ENCODE assay signal across 10 cellular contexts in genomic region chr19:16588824-16589577, GRCh38. TPM values are rescaled to one million over a fixed set of nuclear protein-coding genes. Genes with fewer than 3 reads are reported as not detected.
DNase-seq lines count a peak whose midpoint lies in the region; TF ChIP-seq lines count a peak whose summit lies in the region.
"Had no signal": no experiment of that assay in that cellular context is flagged by ENCODE, and none has a peak within 500 bp of the region (broad histone marks: within the 10 kb centered on the region; RNA-seq: fewer than 3 reads in every experiment).

No MANE protein-coding gene starts in this region.

- H3K4me1 ChIP-seq in HEK293 (ENCODE audit: control insufficient read depth, insufficient read depth, low read length), result peaks cover 32% of the 10 kb centered on the region

- no peak for TF ChIP-seq EP300 in neural cell (conservative IDR thresholded peaks at IDR 0.05; ENCODE audit: poor library complexity, severe bottlenecking)

- H3K27ac ChIP-seq in HEK293 (ENCODE audit: extremely low read depth, low read depth, low read length), result no peak overlapping the region
- H3K27ac ChIP-seq in VCaP, result peak overlapping the region; percentile 27
- H3K27ac ChIP-seq in neural cell (ENCODE audit: low read length), result peak overlapping the region; percentile 53
- H3K27ac ChIP-seq: SJSA1 had no signal

- intact Hi-C loops in posterior vena cava (cut with DNase I), result no loop called here

- TF ChIP-seq CTCF in GM12875 (IDR thresholded peaks at IDR 0.05; ENCODE audit: borderline replicate concordance, insufficient read depth, low read depth, low read length) (no peak), HEK293 (tag by site-specific recombination; IDR thresholded peaks at IDR 0.05) (no peak), VCaP (conservative IDR thresholded peaks at IDR 0.05) (no peak), neural cell (IDR thresholded peaks at IDR 0.05; ENCODE audit: poor library complexity, severe bottlenecking) (no peak)

- DNase-seq in SHP77 (lab: John Stamatoyannopoulos, UW), result no peak
- DNase-seq in NCI-H2171 (lab: John Stamatoyannopoulos, UW), result no peak
- DNase-seq in posterior vena cava (ENCODE audit: low spot score), result no peak
- DNase-seq in NCI-H1417 treated with DMSO at 0.1 percent for 48 hours (lab: John Stamatoyannopoulos, UW), result no peak

- POLR2A ChIA-PET in HEK293 (lab: Yijun Ruan, JAX), result no interaction called here

- peaks cover 21% of the 10 kb centered on the region for H3K79me2 ChIP-seq in neural cell (replicated peaks; ENCODE audit: insufficient read depth, low read length)

- H3K27me3 ChIP-seq in neural cell (ENCODE audit: insufficient read depth, low read depth, low read length), result no peaks in the 10 kb centered on the region
- H3K27me3 ChIP-seq: left lung, SJSA1 had no signal

- no peak overlapping the region for H3K9ac ChIP-seq in neural cell (ENCODE audit: low read length)

- H3K9me3 ChIP-seq in HEK293 (ENCODE audit: control insufficient read depth, insufficient read depth, low read depth, low read length) (no peaks in the 10 kb centered on the region), neural cell (ENCODE audit: low read length) (no peaks in the 10 kb centered on the region)
- H3K9me3 ChIP-seq: left lung, SJSA1 had no signal

- peaks cover 4% of the 10 kb centered on the region for H3F3A ChIP-seq in neural cell (ENCODE audit: insufficient read depth, low read length, poor library complexity, severe bottlenecking)

- H3K9me2 ChIP-seq in neural cell (ENCODE audit: insufficient read depth, low read length), result no peaks in the 10 kb centered on the region

- H3K4me2 ChIP-seq in neural cell (ENCODE audit: low read length), result no peak overlapping the region

- TF ChIP-seq RAD21 in neural cell (conservative IDR thresholded peaks at IDR 0.05), result no peak

- H3K36me3 ChIP-seq in HEK293 (ENCODE audit: control insufficient read depth in 2 of 2, insufficient read depth in 1 of 2, low read length in 2 of 2), result no peaks in the 10 kb centered on the region
- no peaks in the 10 kb centered on the region for H3K36me3 ChIP-seq in neural cell (ENCODE audit: insufficient read depth, low read length)
- H3K36me3 ChIP-seq: left lung had no signal

- H2AFZ ChIP-seq in neural cell (ENCODE audit: low read depth, low read length), result no peak overlapping the region

- peak overlapping the region; percentile 82 for H3K4me3 ChIP-seq in GM12875 (ENCODE audit: low read depth, low read length)
- H3K4me3 ChIP-seq in HEK293 (ENCODE audit: low read depth, low read length), result no peak overlapping the region
- H3K4me3 ChIP-seq in neural cell (ENCODE audit: low read length), result no peak overlapping the region
- H3K4me3 ChIP-seq: left lung, SJSA1 had no signal

- CTCF ChIA-PET in HEK293 (lab: Yijun Ruan, JAX), result interaction anchor here (0.6 kb wide), 1 partner anchor 60 kb away, joined by 3 read pairs; no protein-coding TSS in a partner anchor

- no peaks in the 10 kb centered on the region for H4K20me1 ChIP-seq in neural cell (ENCODE audit: insufficient read depth)

TF ChIP-seq in HEK293, 187 proteins besides CTCF, POLR2A, EP300 and RAD21 (continues in another document):
- TF ChIP-seq EGR2 (tag by site-specific recombination; IDR thresholded peaks at IDR 0.05; ENCODE audit: low read depth), result peak; percentile 23; the same call in 1 of the 2 replicates
- TF ChIP-seq GLIS1 (tag by site-specific recombination; IDR thresholded peaks at IDR 0.05), result peak; percentile 84
- no peak for TF ChIP-seq ZNF747 (tag by site-specific recombination; IDR thresholded peaks at IDR 0.05)
- no peak for TF ChIP-seq ZNF23 (tag by site-specific recombination; IDR thresholded peaks at IDR 0.05; ENCODE audit: borderline replicate concordance)
- TF ChIP-seq ZNF350 (tag by site-specific recombination; IDR thresholded peaks at IDR 0.05), result no peak
- no peak for TF ChIP-seq ZNF610 (tag by site-specific recombination; IDR thresholded peaks at IDR 0.05; ENCODE audit: borderline replicate concordance)
- TF ChIP-seq ZNF133 (tag by site-specific recombination; IDR thresholded peaks at IDR 0.05), result no peak
- TF ChIP-seq ZNF398 (tag by site-specific recombination; IDR thresholded peaks at IDR 0.05), result peak; percentile 35; the same call in 1 of the 2 replicates
- TF ChIP-seq SP7 (tag by site-specific recombination; IDR thresholded peaks at IDR 0.05), result no peak
- no peak for TF ChIP-seq ZNF561 (tag by site-specific recombination; IDR thresholded peaks at IDR 0.05; ENCODE audit: borderline replicate concordance)
- TF ChIP-seq ZNF19 (tag by site-specific recombination; IDR thresholded peaks at IDR 0.05; ENCODE audit: low read depth), result no peak
- no peak for TF ChIP-seq ZNF174 (tag by site-specific recombination; IDR thresholded peaks at IDR 0.05)
- no peak for TF ChIP-seq ZNF169 (tag by site-specific recombination; IDR thresholded peaks at IDR 0.05)
- TF ChIP-seq ZNF623 (tag by site-specific recombination; IDR thresholded peaks at IDR 0.05), result no peak
- TF ChIP-seq ZNF335 (tag by site-specific recombination; conservative IDR thresholded peaks at IDR 0.05), result 0 out of 2 replicates have a peak, but pooled peaks have one; percentile 15

TF ChIP-seq in neural cell, 6 proteins besides CTCF, POLR2A, EP300 and RAD21:
- TF ChIP-seq EZH2 (IDR thresholded peaks at IDR 0.05; ENCODE audit: borderline replicate concordance, insufficient read depth, low read length, poor library complexity, severe bottlenecking), result no peak
- TF ChIP-seq MXI1 (conservative IDR thresholded peaks at IDR 0.05; ENCODE audit: poor library complexity, severe bottlenecking), result no peak
- no peak for TF ChIP-seq SMC3 (conservative IDR thresholded peaks at IDR 0.05; ENCODE audit: poor library complexity)

RNA-seq across cellular contexts. Expression of gene SLC35E1, which starts 16.8 kb away (rescaled TPM):
- polyA plus RNA-seq in neural cell, result 16.6 and 23.9 TPM in 2 replicates
- polyA minus RNA-seq in neural cell, result 27.2 and 38.7 TPM in 2 replicates
- total RNA-seq in posterior vena cava, result 10 to 100 TPM; 30.8 to 33.6 TPM

RNA-seq across cellular contexts. Expression of gene MED26, which starts 39.0 kb away (rescaled TPM):
- 3.8 and 4.2 TPM in 2 replicates for polyA plus RNA-seq in neural cell
- 6.6 and 8.2 TPM in 2 replicates for polyA minus RNA-seq in neural cell
- 1 to 10 TPM; 5.9 to 6.1 TPM for total RNA-seq in posterior vena cava

RNA-seq across cellular contexts. Expression of gene CHERP, which starts 46.8 kb away (rescaled TPM):
- 5.4 and 8.6 TPM in 2 replicates for polyA plus RNA-seq in neural cell
- polyA minus RNA-seq in neural cell, result 12.7 and 15.8 TPM in 2 replicates
- total RNA-seq in posterior vena cava, result 10 to 100 TPM; 21.4 to 23.6 TPM
